ENCODE assay signal across 7 cellular contexts in genomic region chr20:49045440-49046086, GRCh38. TPM values are rescaled to one million over a fixed set of nuclear protein-coding genes. Genes with fewer than 3 reads are reported as not detected.
A peak's percentile ranks its signal among the peaks of the same experiment; 100 is the strongest.
DNase-seq lines count a peak whose midpoint lies in the region; ATAC-seq lines count a peak whose summit lies in the region.

No MANE protein-coding gene starts in this region.

- H3K36me3 ChIP-seq in HUES6 (ENCODE audit: control insufficient read depth, insufficient read depth, low read length), result peaks cover 24% of the 10 kb centered on the region

- H3K27me3 Mint-ChIP-seq in activated T-helper 2 cell treated with anti-CD3 and anti-CD28 coated beads, Interferon-gamma antibody, Interleukin-2, Interleukin-4, amounts not matched to agents 10 μg/mL and 5 μg/mL and 100 μg/mL, durations not matched to agents 14 hours and 24 hours and 36 hours (ENCODE audit: low read depth), result no peaks in the 10 kb centered on the region

- peaks cover 7% of the 10 kb centered on the region; the same call in 1 of the 2 replicates for H3K4me1 ChIP-seq in HUES6 (ENCODE audit: control insufficient read depth, insufficient read depth, low read length)

- H3K27me3 ChIP-seq in HUES6 (ENCODE audit: control insufficient read depth, insufficient read depth, low read length), result no peaks in the 10 kb centered on the region

- H3K9me3 ChIP-seq in HUES6 (ENCODE audit: control insufficient read depth, insufficient read depth, low read depth, low read length), result no peaks in the 10 kb centered on the region

- peak overlapping the region; percentile 100 for H3K9ac ChIP-seq in HUES6 (ENCODE audit: low read length)

- peak overlapping the region; percentile 99; the same call in 1 of the 2 replicates for H3K27ac ChIP-seq in HUES6 (ENCODE audit: low read depth, low read length)

- H3K27ac Mint-ChIP-seq in activated T-helper 2 cell treated with anti-CD3 and anti-CD28 coated beads, Interferon-gamma antibody, Interleukin-2, Interleukin-4, amounts not matched to agents 10 μg/mL and 5 μg/mL and 100 μg/mL, durations not matched to agents 14 hours and 24 hours and 36 hours, result peak overlapping the region; percentile 100

- peaks cover 20% of the 10 kb centered on the region for H3K4me1 Mint-ChIP-seq in activated T-helper 2 cell treated with anti-CD3 and anti-CD28 coated beads, Interferon-gamma antibody, Interleukin-2, Interleukin-4, amounts not matched to agents 10 μg/mL and 5 μg/mL and 100 μg/mL, durations not matched to agents 14 hours and 24 hours and 36 hours (ENCODE audit: low read depth)

- DNase-seq in activated T-helper 2 cell treated with anti-CD3 and anti-CD28 coated beads, Interferon-gamma antibody, Interleukin-2, Interleukin-4, amounts not matched to agents 10 μg/mL and 5 μg/mL and 100 μg/mL, durations not matched to agents 14 hours and 24 hours and 36 hours (ENCODE audit: low spot score), result no peak
- peak; percentile 52 for DNase-seq in left ventricle myocardium superior
- DNase-seq in sciatic nerve (ENCODE audit: low spot score), result peak; percentile 68
- DNase-seq in amniotic stem cell (lab: John Stamatoyannopoulos, UW), result no peak

- H3K36me3 Mint-ChIP-seq in activated T-helper 2 cell treated with anti-CD3 and anti-CD28 coated beads, Interferon-gamma antibody, Interleukin-2, Interleukin-4, amounts not matched to agents 10 μg/mL and 5 μg/mL and 100 μg/mL, durations not matched to agents 14 hours and 24 hours and 36 hours (ENCODE audit: low read depth), result peaks cover 27% of the 10 kb centered on the region

- H3K4me3 Mint-ChIP-seq in activated T-helper 2 cell treated with anti-CD3 and anti-CD28 coated beads, Interferon-gamma antibody, Interleukin-2, Interleukin-4, amounts not matched to agents 10 μg/mL and 5 μg/mL and 100 μg/mL, durations not matched to agents 14 hours and 24 hours and 36 hours (ENCODE audit: low read depth), result peak overlapping the region; percentile 98

- intact Hi-C loops in activated T-helper 2 cell treated with anti-CD3 and anti-CD28 coated beads, Interferon-gamma antibody, Interleukin-2, Interleukin-4, amounts not matched to agents 10 μg/mL and 5 μg/mL and 100 μg/mL, durations not matched to agents 14 hours and 24 hours and 36 hours (cut with micrococcal nuclease), result loop anchor here (1.0 to 5.0 kb wide), 3 partner anchors 143 to 233 kb away; partner anchors contain the start of genes DDX27, STAU1 and ZNFX1
- intact Hi-C loops in left ventricle myocardium superior (cut with micrococcal nuclease) (no loop called here), sciatic nerve (cut with DNase I) (no loop called here)

- peak overlapping the region; percentile 98 for H3K4me3 ChIP-seq in HUES6 (ENCODE audit: low read depth, low read length)

- no peaks in the 10 kb centered on the region for H3K9me3 Mint-ChIP-seq in activated T-helper 2 cell treated with anti-CD3 and anti-CD28 coated beads, Interferon-gamma antibody, Interleukin-2, Interleukin-4, amounts not matched to agents 10 μg/mL and 5 μg/mL and 100 μg/mL, durations not matched to agents 14 hours and 24 hours and 36 hours

- ATAC-seq in GM18511 (IDR thresholded peaks at IDR 0.05; ENCODE audit: unreplicated experiment), result peak; percentile 21
- peak; percentile 15 for ATAC-seq in left ventricle myocardium superior
- peak; percentile 5 for ATAC-seq in sciatic nerve
- ATAC-seq in GM18498 (IDR thresholded peaks at IDR 0.05; ENCODE audit: unreplicated experiment), result no peak

RNA-seq across cellular contexts. Expression of gene CSE1L, which starts 0.5 kb away (rescaled TPM):
- 114 TPM in 2 replicates for total RNA-seq in activated T-helper 2 cell treated with anti-CD3 and anti-CD28 coated beads, Interferon-gamma antibody, Interleukin-2, Interleukin-4, amounts not matched to agents 10 μg/mL and 5 μg/mL and 100 μg/mL, durations not matched to agents 14 hours and 24 hours and 36 hours
- total RNA-seq in left ventricle myocardium superior, result 40.0 TPM
- 39.5 TPM for total RNA-seq in sciatic nerve

Comparison
In these comparisons a context has a peak if more than half of its experiments do, and no peak if none do; other contexts are left out.
1. DNase-seq: peak in left ventricle myocardium superior (single experiment) and sciatic nerve (single experiment); none in activated T-helper 2 cell treated with anti-CD3 and anti-CD28 coated beads, Interferon-gamma antibody, Interleukin-2, Interleukin-4, amounts not matched to agents 10 μg/mL and 5 μg/mL and 100 μg/mL, durations not matched to agents 14 hours and 24 hours and 36 hours (single experiment) and amniotic stem cell (single experiment).